In genomic region chr16:74107795-74108610, GRCh38 we compare ENCODE assay signal across 8 cellular contexts.
DNase-seq lines count a peak whose midpoint lies in the region; ATAC-seq and TF ChIP-seq lines count a peak whose summit lies in the region.

No MANE protein-coding gene starts in this region.

- no peaks in the 10 kb centered on the region for H3K36me3 ChIP-seq in BE2C
- no peaks in the 10 kb centered on the region for H3K36me3 ChIP-seq in OCI-LY1 (ENCODE audit: insufficient read depth, low read length)
- H3K36me3 ChIP-seq in liver (ENCODE audit: control insufficient read depth in 4 of 4, insufficient read depth in 3 of 4, low read depth in 1 of 4, low read length in 3 of 4): no peaks in the 10 kb centered on the region
- no peaks in the 10 kb centered on the region for H3K36me3 ChIP-seq in transverse colon
- no peaks in the 10 kb centered on the region for H3K36me3 ChIP-seq in vagina

- no peak overlapping the region for H2AFZ ChIP-seq in OCI-LY1 (ENCODE audit: low read length)

- intact Hi-C loops in transverse colon (cut with DNase I; ENCODE audit: low total_unique reads): loop anchor here (10.0 kb wide), 1 partner anchor 1153 kb away; no protein-coding TSS in a partner anchor
- intact Hi-C loops in vagina (cut with DNase I): no loop called here

- in situ Hi-C loops in astrocyte of the spinal cord (cut with HindIII; ENCODE audit: low sequenced_read_pairs): no loop called here
- in situ Hi-C loops in transverse colon (cut with MboI; ENCODE audit: low pct_ligation_motif_present in 1 of 4, low pct_unique_long_range_greater_than_20kb in 1 of 4, low sequenced_read_pairs in 3 of 4): no loop called here

- no peaks in the 10 kb centered on the region for H3K4me1 ChIP-seq in BE2C
- H3K4me1 ChIP-seq in OCI-LY1 (ENCODE audit: insufficient read depth, low read length, severe bottlenecking): no peaks in the 10 kb centered on the region
- peaks cover 0 to 3% (median 0%) of the 10 kb centered on the region in 4 donors for H3K4me1 ChIP-seq in liver (ENCODE audit: control insufficient read depth in 4 of 4, insufficient read depth in 4 of 4, low read length in 3 of 4)
- no peaks in the 10 kb centered on the region for H3K4me1 ChIP-seq in transverse colon
- no peaks in the 10 kb centered on the region for H3K4me1 ChIP-seq in vagina

- DNase-seq in BE2C (peak; percentile 63), astrocyte of the spinal cord (ENCODE audit: low read depth, low spot score) (no peak), transverse colon (peak; percentile 63), vagina (ENCODE audit: extremely low spot score in 2 of 2) (no peak)

- H3F3A ChIP-seq in OCI-LY1 (ENCODE audit: insufficient read depth, low read length): no peaks in the 10 kb centered on the region

- ATAC-seq in HG02970 (IDR thresholded peaks at IDR 0.05; ENCODE audit: low FRiP score, unreplicated experiment): peak; percentile 54

- WGBS in liver: 43% methylated on average over 18 of the region's 18 CpGs
- 34 to 36% methylated on average over 14 to 18 of the region's 18 CpGs for WGBS in transverse colon (ENCODE audit: low coverage in 1 of 2), 2 donors

- H3K27ac ChIP-seq in OCI-LY1 (ENCODE audit: low read depth, low read length, poor library complexity, severe bottlenecking) (no peak overlapping the region), liver (ENCODE audit: low read depth in 1 of 2, low read length in 2 of 2) (no peak overlapping the region), transverse colon (no peak overlapping the region), vagina (no peak overlapping the region)

- TF ChIP-seq POLR2A in transverse colon (IDR thresholded peaks at IDR 0.05): no peak
- TF ChIP-seq POLR2A in vagina (IDR thresholded peaks at IDR 0.05): no peak

- H3K79me2 ChIP-seq in OCI-LY1 (ENCODE audit: insufficient read depth, low read length): no peaks in the 10 kb centered on the region

- TF ChIP-seq CTCF in BE2C (IDR thresholded peaks at IDR 0.05; ENCODE audit: low read depth, low read length): peak; percentile 92
- peak; percentile 73 for TF ChIP-seq CTCF in GM12875 (IDR thresholded peaks at IDR 0.05; ENCODE audit: borderline replicate concordance, insufficient read depth, low read depth, low read length)
- peak; percentile 72 for TF ChIP-seq CTCF in OCI-LY1 (IDR thresholded peaks at IDR 0.05; ENCODE audit: low read length)
- peak; percentile 14 for TF ChIP-seq CTCF in astrocyte of the spinal cord (IDR thresholded peaks at IDR 0.05; ENCODE audit: low read depth, low read length)
- TF ChIP-seq CTCF in liver (IDR thresholded peaks at IDR 0.05; ENCODE audit: low read depth, low read length, missing input control): peak; percentile 64
- TF ChIP-seq CTCF in transverse colon (IDR thresholded peaks at IDR 0.05): peak; percentile 36 to 58 (median 47)
- TF ChIP-seq CTCF in vagina (IDR thresholded peaks at IDR 0.05): no peak

- H4K20me1 ChIP-seq in OCI-LY1 (ENCODE audit: insufficient read depth, low read length): no peaks in the 10 kb centered on the region

- TF ChIP-seq RAD21 in liver (IDR thresholded peaks at IDR 0.05): peak; percentile 82 to 85

- no peaks in the 10 kb centered on the region for H3K27me3 ChIP-seq in BE2C
- no peaks in the 10 kb centered on the region for H3K27me3 ChIP-seq in OCI-LY1 (ENCODE audit: insufficient read depth, low read length)
- H3K27me3 ChIP-seq in liver (ENCODE audit: control insufficient read depth in 4 of 4, insufficient read depth in 4 of 4, low read length in 3 of 4): no peaks in the 10 kb centered on the region
- H3K27me3 ChIP-seq in transverse colon: no peaks in the 10 kb centered on the region
- no peaks in the 10 kb centered on the region for H3K27me3 ChIP-seq in vagina

- no peak overlapping the region for H3K9ac ChIP-seq in OCI-LY1 (ENCODE audit: low read length)
- H3K9ac ChIP-seq in liver (ENCODE audit: low read depth in 1 of 2, low read length in 2 of 2): peak overlapping the region in 1 of 2 donors; percentile 75

- H3K4me3 ChIP-seq in BE2C (ENCODE audit: low read depth, low read length) (no peak overlapping the region), GM12875 (ENCODE audit: low read depth, low read length) (no peak overlapping the region), OCI-LY1 (ENCODE audit: low read depth, low read length, poor library complexity, severe bottlenecking) (no peak overlapping the region), astrocyte of the spinal cord (ENCODE audit: low read depth, low read length) (no peak overlapping the region), liver (ENCODE audit: low read depth in 1 of 3, low read length in 3 of 3) (peak overlapping the region in 2 of 3 donors; percentile 38 to 48), transverse colon (peak overlapping the region in 2 of 4 donors; percentile 13 to 30), vagina (no peak overlapping the region)

- H3K4me2 ChIP-seq in OCI-LY1 (ENCODE audit: low read length): peak overlapping the region; percentile 42; the same call in 1 of the 2 replicates

- H3K9me2 ChIP-seq in OCI-LY1 (ENCODE audit: low read depth, low read length): no peaks in the 10 kb centered on the region

- no peak for TF ChIP-seq EP300 in transverse colon (IDR thresholded peaks at IDR 0.05; ENCODE audit: low read depth)

- H3K9me3 ChIP-seq in BE2C (no peaks in the 10 kb centered on the region), OCI-LY1 (ENCODE audit: low read length) (no peaks in the 10 kb centered on the region), liver (ENCODE audit: control insufficient read depth in 4 of 4, low read length in 3 of 4) (no peaks in the 10 kb centered on the region), transverse colon (no peaks in the 10 kb centered on the region), vagina (no peaks in the 10 kb centered on the region)

TF ChIP-seq in liver, 16 proteins besides CTCF, POLR2A, EP300 and RAD21:
- TF ChIP-seq RXRA (IDR thresholded peaks at IDR 0.05): peak in 1 of 2 donors; percentile 12
- TF ChIP-seq SP1 (IDR thresholded peaks at IDR 0.05): no peak
- no peak for TF ChIP-seq FOXA1 (IDR thresholded peaks at IDR 0.05)
- TF ChIP-seq MAX (IDR thresholded peaks at IDR 0.05): no peak
- TF ChIP-seq FOXA2 (IDR thresholded peaks at IDR 0.05): no peak
- TF ChIP-seq HNF4G (IDR thresholded peaks at IDR 0.05): no peak
- TF ChIP-seq YY1 (IDR thresholded peaks at IDR 0.05): no peak
- no peak for TF ChIP-seq ZBTB33 (IDR thresholded peaks at IDR 0.05)
- TF ChIP-seq ATF3 (IDR thresholded peaks at IDR 0.05): no peak
- TF ChIP-seq TAF1 (conservative IDR thresholded peaks at IDR 0.05): no peak
- TF ChIP-seq EGR1 (IDR thresholded peaks at IDR 0.05; ENCODE audit: low read depth in 2 of 2): no peak
- peak in 1 of 2 donors; percentile 5 for TF ChIP-seq HNF4A (conservative IDR thresholded peaks at IDR 0.05)
- TF ChIP-seq JUND (IDR thresholded peaks at IDR 0.05): peak in 1 of 2 donors; percentile 14
- TF ChIP-seq REST (IDR thresholded peaks at IDR 0.05): no peak
- no peak for TF ChIP-seq NR2F2 (IDR thresholded peaks at IDR 0.05)
- TF ChIP-seq GABPA (IDR thresholded peaks at IDR 0.05 in 1 of 2, conservative IDR thresholded peaks at IDR 0.05 in 1 of 2): no peak

Comparison
In these comparisons a context has a peak if more than half of its experiments do, and no peak if none do; other contexts are left out.
1. DNase-seq: peak in BE2C (single experiment) and transverse colon (single experiment); none in astrocyte of the spinal cord (single experiment) and vagina (0 of 2).
2. H3K4me3 ChIP-seq: peak in liver (2 of 3); none in BE2C (single experiment), GM12875 (single experiment), OCI-LY1 (single experiment), astrocyte of the spinal cord (single experiment) and vagina (0 of 2).
3. CTCF ChIP-seq: peak in BE2C (single experiment), GM12875 (single experiment), OCI-LY1 (single experiment), astrocyte of the spinal cord (single experiment), liver (single experiment) and transverse colon (5 of 5); none in vagina (0 of 3).